Comparison of ENCODE assay signal across 1 cellular context in the genomic region with DNA sequence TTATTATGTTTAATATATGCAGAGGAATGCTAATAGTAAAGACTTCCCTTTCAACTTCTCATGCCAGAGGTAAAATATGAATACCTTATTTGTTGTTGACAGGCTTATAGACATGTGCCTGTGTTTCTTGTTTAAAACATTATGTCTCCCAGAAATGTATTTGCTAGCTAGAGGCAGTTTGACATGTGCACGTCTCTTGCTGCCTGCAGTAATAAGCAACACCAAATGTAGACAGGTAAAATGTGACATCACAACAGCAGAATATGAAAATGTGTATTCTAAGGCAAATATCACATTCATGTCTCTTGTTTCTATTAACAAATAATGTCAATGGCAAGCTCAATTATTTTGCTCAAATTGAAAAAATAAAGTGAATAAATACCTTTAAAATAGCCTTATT.
"Had no signal": no experiment of that assay in that cellular context is flagged by ENCODE, and none has a peak within 500 bp of the region (broad histone marks: within the 10 kb centered on the region; RNA-seq: fewer than 3 reads in every experiment).

No MANE protein-coding gene starts in this region.

- H3K9me3 ChIP-seq: MG63 had no signal

- H3K4me3 ChIP-seq: MG63 had no signal

- H3K36me3 ChIP-seq: MG63 had no signal

- H3K27me3 ChIP-seq: MG63 had no signal
